In the genomic region with DNA sequence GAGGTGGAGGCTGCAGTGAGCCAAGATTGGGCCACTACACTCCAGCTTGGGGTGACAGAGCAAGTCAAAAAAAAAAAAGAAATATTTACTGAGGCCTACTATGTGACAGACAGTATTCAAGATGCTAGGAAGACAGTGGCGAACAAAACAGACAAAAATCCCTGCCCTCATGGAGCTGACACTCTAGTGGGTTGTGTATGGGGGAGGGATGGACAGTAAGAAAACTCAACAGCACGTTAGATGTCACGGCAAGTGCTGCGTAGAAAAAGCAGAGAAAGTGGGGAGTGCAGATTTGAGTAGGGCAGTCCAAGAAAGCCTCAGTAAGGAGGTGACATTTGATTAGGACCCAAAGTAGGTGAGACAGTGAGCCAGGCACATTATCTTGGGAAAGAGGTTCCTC, we compare ENCODE assay signal across 19 cellular contexts. TPM values are rescaled to one million over a fixed set of nuclear protein-coding genes. Genes with fewer than 3 reads are reported as not detected.
A peak's percentile ranks its signal among the peaks of the same experiment; 100 is the strongest.
DNase-seq lines count a peak whose midpoint lies in the region; ATAC-seq, FAIRE-seq and TF ChIP-seq lines count a peak whose summit lies in the region.
"Had no signal": no experiment of that assay in that cellular context is flagged by ENCODE, and none has a peak within 500 bp of the region (broad histone marks: within the 10 kb centered on the region; RNA-seq: fewer than 3 reads in every experiment).

No MANE protein-coding gene starts in this region.

- peak overlapping the region; percentile 58 for H3K27ac ChIP-seq in stomach smooth muscle (ENCODE audit: low read length)
- H3K27ac ChIP-seq: ovary, SK-N-MC had no signal

- in situ Hi-C loops in GM13977 (cut with MboI; ENCODE audit: low pct_unique_long_range_greater_than_20kb, low sequenced_read_pairs, unreplicated experiment) = no loop called here

- peaks cover 89% of the 10 kb centered on the region for H3K4me1 Mint-ChIP-seq in activated T-cell treated with anti-CD3 and anti-CD28 coated beads, Interleukin-2, amount 50 U/mL, for 24 hours (ENCODE audit: low read depth)
- H3K4me1 Mint-ChIP-seq in activated B cell treated with CpG ODN at 0.5 μM for 24 hours (peaks cover 46% of the 10 kb centered on the region), endothelial cell (ENCODE audit: unreplicated experiment) (peaks cover 54% of the 10 kb centered on the region)

- H3K4me3 Mint-ChIP-seq in activated T-cell treated with anti-CD3 and anti-CD28 coated beads, Interleukin-2, amount 50 U/mL, for 24 hours = peak overlapping the region; percentile 6
- H3K4me3 Mint-ChIP-seq in activated B cell treated with CpG ODN at 0.5 μM for 24 hours = no peak overlapping the region
- H3K4me3 Mint-ChIP-seq in endothelial cell (ENCODE audit: unreplicated experiment) = peak overlapping the region; percentile 69

- H3K4me1 ChIP-seq in stomach smooth muscle (ENCODE audit: control insufficient read depth, insufficient read depth, low read length) = peaks cover 95% of the 10 kb centered on the region

- FAIRE-seq in RCC 7860 (lab: Jason Lieb, UNC) = no peak
- FAIRE-seq: HepG2 had no signal

- peak overlapping the region; percentile 95 for H3K27ac Mint-ChIP-seq in activated T-cell treated with anti-CD3 and anti-CD28 coated beads, Interleukin-2, amount 50 U/mL, for 24 hours
- H3K27ac Mint-ChIP-seq in activated B cell treated with CpG ODN at 0.5 μM for 24 hours (peak overlapping the region; percentile 96), endothelial cell (ENCODE audit: unreplicated experiment) (peak overlapping the region; percentile 81)

- CTCF ChIA-PET in activated B cell treated with CpG ODN at 0.5 μM for 24 hours (lab: Charles Lee) = interaction anchor here (0.9 to 3.5 kb wide), 4 partner anchors 15 to 76 kb away, joined by 3 to 25 read pairs (median 6); no protein-coding TSS in a partner anchor

- H3K9ac ChIP-seq in stomach smooth muscle (ENCODE audit: low read length in 2 of 2) = no peak overlapping the region

- peaks cover 69% of the 10 kb centered on the region for H3K36me3 Mint-ChIP-seq in activated T-cell treated with anti-CD3 and anti-CD28 coated beads, Interleukin-2, amount 50 U/mL, for 24 hours (ENCODE audit: low read depth)
- H3K36me3 Mint-ChIP-seq in activated B cell treated with CpG ODN at 0.5 μM for 24 hours (ENCODE audit: low read depth) (peaks cover 17% of the 10 kb centered on the region), endothelial cell (ENCODE audit: low read depth, unreplicated experiment) (peaks cover 17% of the 10 kb centered on the region)

- H3K27me3 ChIP-seq in stomach smooth muscle (ENCODE audit: control insufficient read depth in 1 of 2, insufficient read depth in 2 of 2, low read length in 2 of 2) = no peaks in the 10 kb centered on the region
- H3K27me3 ChIP-seq: ovary had no signal

- no peak overlapping the region for H3K4me3 ChIP-seq in stomach smooth muscle (ENCODE audit: low read length in 2 of 2)
- H3K4me3 ChIP-seq: ovary, SK-N-MC had no signal

- ATAC-seq in activated B cell treated with CpG ODN at 0.5 μM for 24 hours (ENCODE audit: low read depth) (no peak), GM21423 (IDR thresholded peaks at IDR 0.05; ENCODE audit: unreplicated experiment) (no peak)
- ATAC-seq: HepG2, PC-3 had no signal

- intact Hi-C loops in activated B cell treated with CpG ODN at 0.5 μM for 24 hours (cut with micrococcal nuclease) = no loop called here

- DNase-seq in activated T-cell treated with anti-CD3 and anti-CD28 coated beads, Interleukin-2, amount 50 U/mL, for 24 hours = no peak
- DNase-seq in activated T-cell treated with anti-CD3 and anti-CD28 coated beads for 4 hours = no peak
- no peak for DNase-seq in activated B cell treated with CpG ODN at 0.5 μM for 24 hours
- DNase-seq in endothelial cell (ENCODE audit: low spot score) = no peak
- DNase-seq in RCC 7860 (ENCODE audit: low spot score) = no peak
- no peak for DNase-seq in GM13977 (ENCODE audit: low spot score)
- DNase-seq: ACHN; amniotic stem cell; COR-L47; NCI-H2081; NCI-H524 treated with DMSO at 0.1 percent for 48 hours; ovary; PC-3; stimulated activated CD4-positive, alpha-beta T cell treated with anti-CD3 and anti-CD28 coated beads, Interleukin-2, amount 100 ng/mL, for 48 hours; stimulated activated CD8-positive, alpha-beta memory T cell treated with anti-CD3 and anti-CD28 coated beads, Interleukin-4, amount 100 ng/mL, for 48 hours had no signal

- H3K9me3 Mint-ChIP-seq in activated T-cell treated with anti-CD3 and anti-CD28 coated beads, Interleukin-2, amount 50 U/mL, for 24 hours = no peaks in the 10 kb centered on the region
- H3K9me3 Mint-ChIP-seq in activated B cell treated with CpG ODN at 0.5 μM for 24 hours (no peaks in the 10 kb centered on the region), endothelial cell (ENCODE audit: unreplicated experiment) (no peaks in the 10 kb centered on the region)

- no peaks in the 10 kb centered on the region for H3K9me3 ChIP-seq in stomach smooth muscle (ENCODE audit: control insufficient read depth in 2 of 2, low read length in 2 of 2)
- H3K9me3 ChIP-seq: ovary had no signal

- TF ChIP-seq CTCF in activated B cell treated with CpG ODN at 0.5 μM for 24 hours (IDR thresholded peaks at IDR 0.05) (no peak), endothelial cell (IDR thresholded peaks at IDR 0.05; ENCODE audit: unreplicated experiment) (no peak), GM13977 (IDR thresholded peaks at IDR 0.05; ENCODE audit: extremely low read depth, insufficient read depth, missing control alignments) (no peak)

- POLR2A ChIA-PET in activated B cell treated with CpG ODN at 0.5 μM for 24 hours (lab: Charles Lee) = interaction anchor here (0.8 to 3.5 kb wide), 2 partner anchors 10 to 14 kb away, joined by 4 to 33 read pairs; partner anchors contain the start of gene CAMK2G

- H3K36me3 ChIP-seq in stomach smooth muscle (ENCODE audit: control insufficient read depth in 2 of 2, insufficient read depth in 2 of 2, low read length in 2 of 2) = peaks cover 31 to 33% of the 10 kb centered on the region in 2 donors
- H3K36me3 ChIP-seq: ovary had no signal

- no peaks in the 10 kb centered on the region for H3K27me3 Mint-ChIP-seq in activated T-cell treated with anti-CD3 and anti-CD28 coated beads, Interleukin-2, amount 50 U/mL, for 24 hours
- no peaks in the 10 kb centered on the region for H3K27me3 Mint-ChIP-seq in activated B cell treated with CpG ODN at 0.5 μM for 24 hours
- H3K27me3 Mint-ChIP-seq in endothelial cell (ENCODE audit: unreplicated experiment) = peaks cover 13% of the 10 kb centered on the region

RNA-seq across cellular contexts. Expression of gene CAMK2G, which starts 10.1 kb away (rescaled TPM):
- 17.8 and 19.9 TPM in 2 replicates for total RNA-seq in activated B cell treated with CpG ODN at 0.5 μM for 24 hours
- total RNA-seq in endothelial cell (ENCODE audit: unreplicated experiment) = 27.7 TPM

RNA-seq across cellular contexts. Expression of gene PLAU, which starts 46.7 kb away (rescaled TPM):
- total RNA-seq in activated B cell treated with CpG ODN at 0.5 μM for 24 hours (0.10 TPM in 1 of 2 replicates, not detected in the other), endothelial cell (ENCODE audit: unreplicated experiment) (19.5 TPM)

RNA-seq across cellular contexts. Expression of gene NDST2, which starts 52.8 kb away (rescaled TPM):
- total RNA-seq in activated B cell treated with CpG ODN at 0.5 μM for 24 hours (59.4 and 61.7 TPM in 2 replicates), endothelial cell (ENCODE audit: unreplicated experiment) (32.8 TPM)

Comparison
In these comparisons a context has a peak if more than half of its experiments do, and no peak if none do; other contexts are left out.
1. RNA of gene PLAU, which starts 46.7 kb away (total RNA-seq): 19.5 TPM in endothelial cell (single experiment); 0.10 TPM in activated B cell treated with CpG ODN at 0.5 μM for 24 hours; every median in the first group is over 10 times any median in the second.
2. Peak in every context shown above with its lines, with median percentiles within 50 percentile points of each other: H3K27ac Mint-ChIP-seq.